1 cellular context compared by ENCODE assay signal in the genomic region with DNA sequence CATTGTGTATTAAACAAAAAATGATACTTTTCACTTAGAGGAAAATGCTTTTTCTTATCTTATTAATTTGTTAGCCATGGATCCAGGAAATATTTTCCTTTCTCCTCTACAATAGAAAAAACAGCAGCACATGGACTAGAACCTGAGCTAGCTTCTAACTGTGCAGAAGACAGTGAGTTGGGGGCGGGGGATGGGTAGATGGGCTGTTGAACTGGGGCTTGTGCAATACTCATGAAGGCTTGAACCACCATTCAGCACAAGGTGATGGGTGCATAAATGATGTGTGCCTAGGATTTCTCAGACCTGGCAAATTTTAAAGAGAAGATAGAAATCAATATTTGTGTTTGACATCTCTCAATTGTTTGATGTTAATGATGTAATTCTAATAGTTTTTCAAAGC.
TF ChIP-seq lines count a peak whose summit lies in the region.

No MANE protein-coding gene starts in this region.

TF ChIP-seq in WTC11, 78 proteins besides CTCF, POLR2A, EP300 and RAD21 (continued from another document):
- TF ChIP-seq, protein P1, sequence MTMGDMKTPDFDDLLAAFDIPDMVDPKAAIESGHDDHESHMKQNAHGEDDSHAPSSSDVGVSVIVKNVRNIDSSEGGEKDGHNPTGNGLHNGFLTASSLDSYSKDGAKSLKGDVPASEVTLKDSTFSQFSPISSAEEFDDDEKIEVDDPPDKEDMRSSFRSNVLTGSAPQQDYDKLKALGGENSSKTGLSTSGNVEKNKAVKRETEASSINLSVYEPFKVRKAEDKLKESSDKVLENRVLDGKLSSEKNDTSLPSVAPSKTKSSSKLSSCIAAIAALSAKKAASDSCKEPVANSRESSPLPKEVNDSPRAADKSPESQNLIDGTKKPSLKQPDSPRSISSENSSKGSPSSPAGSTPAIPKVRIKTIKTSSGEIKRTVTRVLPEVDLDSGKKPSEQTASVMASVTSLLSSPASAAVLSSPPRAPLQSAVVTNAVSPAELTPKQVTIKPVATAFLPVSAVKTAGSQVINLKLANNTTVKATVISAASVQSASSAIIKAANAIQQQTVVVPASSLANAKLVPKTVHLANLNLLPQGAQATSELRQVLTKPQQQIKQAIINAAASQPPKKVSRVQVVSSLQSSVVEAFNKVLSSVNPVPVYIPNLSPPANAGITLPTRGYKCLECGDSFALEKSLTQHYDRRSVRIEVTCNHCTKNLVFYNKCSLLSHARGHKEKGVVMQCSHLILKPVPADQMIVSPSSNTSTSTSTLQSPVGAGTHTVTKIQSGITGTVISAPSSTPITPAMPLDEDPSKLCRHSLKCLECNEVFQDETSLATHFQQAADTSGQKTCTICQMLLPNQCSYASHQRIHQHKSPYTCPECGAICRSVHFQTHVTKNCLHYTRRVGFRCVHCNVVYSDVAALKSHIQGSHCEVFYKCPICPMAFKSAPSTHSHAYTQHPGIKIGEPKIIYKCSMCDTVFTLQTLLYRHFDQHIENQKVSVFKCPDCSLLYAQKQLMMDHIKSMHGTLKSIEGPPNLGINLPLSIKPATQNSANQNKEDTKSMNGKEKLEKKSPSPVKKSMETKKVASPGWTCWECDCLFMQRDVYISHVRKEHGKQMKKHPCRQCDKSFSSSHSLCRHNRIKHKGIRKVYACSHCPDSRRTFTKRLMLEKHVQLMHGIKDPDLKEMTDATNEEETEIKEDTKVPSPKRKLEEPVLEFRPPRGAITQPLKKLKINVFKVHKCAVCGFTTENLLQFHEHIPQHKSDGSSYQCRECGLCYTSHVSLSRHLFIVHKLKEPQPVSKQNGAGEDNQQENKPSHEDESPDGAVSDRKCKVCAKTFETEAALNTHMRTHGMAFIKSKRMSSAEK (CRISPR knock-in tag; IDR thresholded peaks at IDR 0.05; ENCODE audit: borderline replicate concordance): no peak
